Comparison of ENCODE assay signal across 21 cellular contexts in genomic region chr14:33693237-33693636, GRCh38.
DNase-seq lines count a peak whose midpoint lies in the region; ATAC-seq, FAIRE-seq and TF ChIP-seq lines count a peak whose summit lies in the region.
"Had no signal": no experiment of that assay in that cellular context is flagged by ENCODE, and none has a peak within 500 bp of the region (broad histone marks: within the 10 kb centered on the region; RNA-seq: fewer than 3 reads in every experiment).

No MANE protein-coding gene starts in this region.

- TF ChIP-seq POLR2A in upper lobe of left lung (IDR thresholded peaks at IDR 0.05) = no peak

- peak; percentile 85 for DNase-seq in AG10803 (ENCODE audit: low read depth)
- DNase-seq in HTR-8/SVneo (ENCODE audit: insufficient read length, low spot score) = no peak
- DNase-seq in chondrocyte (ENCODE audit: low spot score) = no peak
- peak; percentile 50 for DNase-seq in mesenchymal stem cell
- DNase-seq in activated gamma-delta T cell treated with Interleukin-2 at 50 U/mL for 16 hours = no peak
- DNase-seq in activated T-cell treated with anti-CD3 and anti-CD28 coated beads for 4 hours = no peak
- DNase-seq in upper lobe of left lung = no peak
- DNase-seq: activated CD4-positive, alpha-beta T cell treated with anti-CD3 and anti-CD28 coated beads for 48 hours; activated naive CD4-positive, alpha-beta T cell treated with anti-CD3 and anti-CD28 coated beads, Interleukin-2, amount 50 U/mL, for 16 hours; Caco-2; GDM1; left cardiac atrium; midbrain; MV-4-11; NCI-H2081; NCI-H524 treated with DMSO at 0.1 percent for 48 hours had no signal

- no peak overlapping the region for H3K4me3 ChIP-seq in AG10803 (ENCODE audit: low read length)
- H3K4me3 ChIP-seq in mesenchymal stem cell (ENCODE audit: insufficient read depth in 1 of 2, low read depth in 1 of 2, low read length in 2 of 2) = peak overlapping the region in 1 of 2 experiments; percentile 38
- no peak overlapping the region for H3K4me3 ChIP-seq in upper lobe of left lung
- H3K4me3 ChIP-seq: hepatocyte, neural progenitor cell, right atrium auricular region had no signal

- H3K18ac ChIP-seq in mesenchymal stem cell (ENCODE audit: low read depth in 1 of 2, low read length in 2 of 2) = no peak overlapping the region

- no peaks in the 10 kb centered on the region for H3K36me3 Mint-ChIP-seq in chondrocyte (ENCODE audit: low read depth)
- H3K36me3 Mint-ChIP-seq: neural progenitor cell had no signal

- H2AFZ ChIP-seq in mesenchymal stem cell (ENCODE audit: low read depth, low read length) = no peak overlapping the region
- H2AFZ ChIP-seq: hepatocyte, neural progenitor cell had no signal

- no peak overlapping the region for H3K9ac ChIP-seq in mesenchymal stem cell (ENCODE audit: low read length)
- H3K9ac ChIP-seq: neural progenitor cell had no signal

- no peak overlapping the region for H3K23ac ChIP-seq in mesenchymal stem cell (ENCODE audit: low read length in 2 of 2)

- no peak overlapping the region for H3K4me3 Mint-ChIP-seq in chondrocyte (ENCODE audit: unreplicated experiment)
- H3K4me3 Mint-ChIP-seq: neural progenitor cell had no signal

- no peak for ATAC-seq in GM19467 (IDR thresholded peaks at IDR 0.05; ENCODE audit: unreplicated experiment)
- ATAC-seq in upper lobe of left lung (ENCODE audit: low FRiP score in 2 of 2) = no peak

- H3K9me3 ChIP-seq in mesenchymal stem cell (ENCODE audit: control insufficient read depth, low read length) (no peaks in the 10 kb centered on the region), upper lobe of left lung (no peaks in the 10 kb centered on the region)
- H3K9me3 ChIP-seq: Caco-2, right atrium auricular region had no signal

- TF ChIP-seq CTCF in AG10803 (conservative IDR thresholded peaks at IDR 0.05; ENCODE audit: low read length) (no peak), chondrocyte (IDR thresholded peaks at IDR 0.05) (no peak), upper lobe of left lung (IDR thresholded peaks at IDR 0.05) (no peak)

- H3K4ac ChIP-seq in mesenchymal stem cell (ENCODE audit: low read depth in 1 of 2, low read length in 2 of 2) = no peak overlapping the region

- peaks cover 26% of the 10 kb centered on the region for H3K4me1 Mint-ChIP-seq in chondrocyte (ENCODE audit: low read depth)

- no peak overlapping the region for H4K8ac ChIP-seq in mesenchymal stem cell (ENCODE audit: low read length)

- peak overlapping the region; percentile 33 for H3K4me2 ChIP-seq in mesenchymal stem cell (ENCODE audit: low read length, poor library complexity, severe bottlenecking)
- H3K4me2 ChIP-seq: hepatocyte, neural progenitor cell had no signal

- no peak overlapping the region for H3K14ac ChIP-seq in mesenchymal stem cell (ENCODE audit: low read length in 2 of 2)

- peak overlapping the region; percentile 88 for H3K27ac Mint-ChIP-seq in chondrocyte (ENCODE audit: unreplicated experiment)
- H3K27ac Mint-ChIP-seq: neural progenitor cell had no signal

- H3K4me1 ChIP-seq in mesenchymal stem cell (ENCODE audit: control insufficient read depth, insufficient read depth, low read depth, low read length) = peaks cover 1% of the 10 kb centered on the region
- H3K4me1 ChIP-seq in upper lobe of left lung = no peaks in the 10 kb centered on the region
- H3K4me1 ChIP-seq: Caco-2, right atrium auricular region had no signal

- no peak for TF ChIP-seq EP300 in upper lobe of left lung (IDR thresholded peaks at IDR 0.05)

- no peaks in the 10 kb centered on the region for H3K36me3 ChIP-seq in mesenchymal stem cell (ENCODE audit: control insufficient read depth in 1 of 2, insufficient read depth in 2 of 2, low read depth in 1 of 2, low read length in 2 of 2)
- H3K36me3 ChIP-seq in upper lobe of left lung = no peaks in the 10 kb centered on the region
- H3K36me3 ChIP-seq: neural progenitor cell, right atrium auricular region had no signal

- 34% methylated on average over 3 of the region's 4 CpGs for WGBS in mesenchymal stem cell
- WGBS in upper lobe of left lung, 2 donors = 72 to 74% methylated on average over 4 of the region's 4 CpGs

- H3K9me3 Mint-ChIP-seq in chondrocyte (ENCODE audit: low read depth) = no peaks in the 10 kb centered on the region
- H3K9me3 Mint-ChIP-seq: neural progenitor cell had no signal

- FAIRE-seq in HTR-8/SVneo (lab: Jason Lieb, UNC) = peak; percentile 60
- FAIRE-seq: bronchial epithelial cell had no signal

- no peak overlapping the region for H2BK120ac ChIP-seq in mesenchymal stem cell (ENCODE audit: low read depth, low read length)

- H3K27me3 Mint-ChIP-seq in chondrocyte (ENCODE audit: low read depth) = no peaks in the 10 kb centered on the region

- H3K79me1 ChIP-seq in mesenchymal stem cell (replicated peaks; ENCODE audit: low read length, poor library complexity, severe bottlenecking) = no peaks in the 10 kb centered on the region

- no peak overlapping the region for H2AK5ac ChIP-seq in mesenchymal stem cell (ENCODE audit: low read length, severe bottlenecking)

- H2BK15ac ChIP-seq in mesenchymal stem cell (ENCODE audit: low read depth, poor library complexity, severe bottlenecking) = no peak overlapping the region

- H3K27ac ChIP-seq in mesenchymal stem cell (ENCODE audit: low read length, poor library complexity, severe bottlenecking) (peak overlapping the region; percentile 63), upper lobe of left lung (no peak overlapping the region)
- H3K27ac ChIP-seq: hepatocyte, neural progenitor cell, right atrium auricular region had no signal

- no peak overlapping the region for H4K91ac ChIP-seq in mesenchymal stem cell (ENCODE audit: low read length)

- no peak overlapping the region for H2BK5ac ChIP-seq in mesenchymal stem cell (ENCODE audit: low read depth, low read length, poor library complexity, severe bottlenecking)

- no peak overlapping the region for H2BK12ac ChIP-seq in mesenchymal stem cell (ENCODE audit: low read length in 2 of 2)

- H3K27me3 ChIP-seq in mesenchymal stem cell (ENCODE audit: control insufficient read depth in 1 of 2, insufficient read depth in 1 of 2, low read length in 2 of 2) (no peaks in the 10 kb centered on the region), upper lobe of left lung (peaks cover 0 to 2% (median 0%) of the 10 kb centered on the region in 4 donors)
- H3K27me3 ChIP-seq: hepatocyte, neural progenitor cell, right atrium auricular region had no signal

Comparison
In these comparisons a context has a peak if more than half of its experiments do, and no peak if none do; other contexts are left out.
1. DNase-seq: peak in AG10803 (single experiment) and mesenchymal stem cell (single experiment); none in HTR-8/SVneo (single experiment), chondrocyte (single experiment), activated gamma-delta T cell treated with Interleukin-2 at 50 U/mL for 16 hours (single experiment), activated T-cell treated with anti-CD3 and anti-CD28 coated beads for 4 hours (single experiment) and upper lobe of left lung (0 of 2).